Comparison of ENCODE assay signal across 9 cellular contexts in the genomic region with DNA sequence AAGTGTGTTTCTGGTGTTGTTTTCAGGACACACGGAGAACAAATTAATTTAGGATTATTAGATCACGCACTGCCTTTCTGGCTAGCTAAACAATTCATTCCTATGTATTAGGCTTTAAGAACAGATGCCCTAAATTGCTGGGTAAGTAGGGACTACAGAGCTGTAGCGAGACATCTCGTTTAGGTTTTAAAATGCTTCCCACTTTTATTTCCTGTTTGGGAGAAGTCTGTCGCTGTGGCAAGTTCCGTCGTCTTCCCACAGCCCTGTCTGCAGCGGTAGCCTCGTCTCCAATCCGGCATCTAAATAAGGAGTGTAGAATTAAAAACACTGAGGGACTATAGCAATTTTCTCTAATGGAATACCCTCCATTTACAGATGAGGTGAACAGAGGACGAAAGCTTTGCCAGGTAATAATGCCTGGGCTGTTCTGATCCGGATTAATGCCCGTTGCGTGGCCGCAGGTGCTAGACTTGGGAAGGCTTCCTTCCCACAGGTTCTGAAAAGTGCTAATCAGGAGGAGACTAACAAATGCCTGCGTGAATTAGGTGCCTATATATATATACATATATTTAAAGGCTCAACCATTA. TPM values are rescaled to one million over a fixed set of nuclear protein-coding genes. Genes with fewer than 3 reads are reported as not detected.
DNase-seq lines count a peak whose midpoint lies in the region; ATAC-seq, FAIRE-seq and TF ChIP-seq lines count a peak whose summit lies in the region.
"Had no signal": no experiment of that assay in that cellular context is flagged by ENCODE, and none has a peak within 500 bp of the region (broad histone marks: within the 10 kb centered on the region; RNA-seq: fewer than 3 reads in every experiment).

No MANE protein-coding gene starts in this region.

- H3K4me1 ChIP-seq in lower lobe of right lung (peaks cover 26% of the 10 kb centered on the region), transverse colon (peaks cover 0 to 32% (median 21%) of the 10 kb centered on the region in 4 donors)

- H3K36me3 Mint-ChIP-seq in activated naive CD4-positive, alpha-beta T cell treated with anti-CD3 and anti-CD28 coated beads, Interleukin-2, amount 50 U/mL, for 24 hours: peaks cover 3% of the 10 kb centered on the region
- H3K36me3 Mint-ChIP-seq in activated CD8-positive, alpha-beta T cell treated with anti-CD3 and anti-CD28 coated beads, Interleukin-2, amount 10 ng/mL, durations not matched to agents 7 days and 5 days (ENCODE audit: low read depth): peaks cover 2% of the 10 kb centered on the region

- TF ChIP-seq EP300 in transverse colon (IDR thresholded peaks at IDR 0.05; ENCODE audit: low read depth): no peak

- no peak for TF ChIP-seq POLR2A in transverse colon (IDR thresholded peaks at IDR 0.05)
- no peak for TF ChIP-seq POLR2A in GM12892 (IDR thresholded peaks at IDR 0.05; ENCODE audit: low read depth, low read length)

- H3K27ac Mint-ChIP-seq in activated naive CD4-positive, alpha-beta T cell treated with anti-CD3 and anti-CD28 coated beads, Interleukin-2, amount 50 U/mL, for 24 hours: no peak overlapping the region
- no peak overlapping the region for H3K27ac Mint-ChIP-seq in activated CD8-positive, alpha-beta T cell treated with anti-CD3 and anti-CD28 coated beads, Interleukin-2, amount 10 ng/mL, durations not matched to agents 7 days and 5 days

- intact Hi-C loops in lower lobe of right lung (cut with DNase I) (no loop called here), transverse colon (cut with DNase I; ENCODE audit: low total_unique reads) (loop anchor here (10.0 kb wide), 1 partner anchor 74 kb away; no protein-coding TSS in a partner anchor)

- peaks cover 7% of the 10 kb centered on the region for H3K9me3 Mint-ChIP-seq in activated naive CD4-positive, alpha-beta T cell treated with anti-CD3 and anti-CD28 coated beads, Interleukin-2, amount 50 U/mL, for 24 hours
- H3K9me3 Mint-ChIP-seq in activated CD8-positive, alpha-beta T cell treated with anti-CD3 and anti-CD28 coated beads, Interleukin-2, amount 10 ng/mL, durations not matched to agents 7 days and 5 days (ENCODE audit: insufficient read depth): no peaks in the 10 kb centered on the region

- H3K27me3 Mint-ChIP-seq in activated naive CD4-positive, alpha-beta T cell treated with anti-CD3 and anti-CD28 coated beads, Interleukin-2, amount 50 U/mL, for 24 hours: peaks cover 49% of the 10 kb centered on the region
- peaks cover 59% of the 10 kb centered on the region for H3K27me3 Mint-ChIP-seq in activated CD8-positive, alpha-beta T cell treated with anti-CD3 and anti-CD28 coated beads, Interleukin-2, amount 10 ng/mL, durations not matched to agents 7 days and 5 days (ENCODE audit: low read depth)

- peak overlapping the region; percentile 65 for H3K27ac ChIP-seq in lower lobe of right lung
- H3K27ac ChIP-seq in transverse colon: peak overlapping the region; percentile 83 to 93 (median 90)

- H3K4me3 Mint-ChIP-seq in activated naive CD4-positive, alpha-beta T cell treated with anti-CD3 and anti-CD28 coated beads, Interleukin-2, amount 50 U/mL, for 24 hours: peak overlapping the region; percentile 75
- H3K4me3 Mint-ChIP-seq in activated CD8-positive, alpha-beta T cell treated with anti-CD3 and anti-CD28 coated beads, Interleukin-2, amount 10 ng/mL, durations not matched to agents 7 days and 5 days: peak overlapping the region; percentile 79

- CTCF ChIA-PET in activated CD8-positive, alpha-beta T cell treated with anti-CD3 and anti-CD28 coated beads, Interleukin-2, amount 10 ng/mL, durations not matched to agents 7 days and 5 days (lab: Charles Lee): interaction anchor here (0.5 to 1.1 kb wide), 3 partner anchors 16 to 73 kb away, joined by 3 read pairs; no protein-coding TSS in a partner anchor

- H3K4me3 ChIP-seq in lower lobe of right lung (peak overlapping the region; percentile 85), transverse colon (peak overlapping the region; percentile 61 to 85 (median 66))

- POLR2A ChIA-PET in activated CD8-positive, alpha-beta T cell treated with anti-CD3 and anti-CD28 coated beads, Interleukin-2, amount 10 ng/mL, durations not matched to agents 7 days and 5 days (lab: Charles Lee): no interaction called here

- no peak for ATAC-seq in activated CD8-positive, alpha-beta T cell treated with anti-CD3 and anti-CD28 coated beads, Interleukin-2, amount 10 ng/mL, durations not matched to agents 7 days and 5 days
- ATAC-seq in lower lobe of right lung (no peak), HG03571 (IDR thresholded peaks at IDR 0.05; ENCODE audit: unreplicated experiment) (no peak)

- FAIRE-seq in GM12892 (lab: Jason Lieb, UNC): no peak

- in situ Hi-C loops in transverse colon (cut with MboI; ENCODE audit: low pct_ligation_motif_present in 1 of 4, low pct_unique_long_range_greater_than_20kb in 1 of 4, low sequenced_read_pairs in 3 of 4): no loop called here

- DNase-seq in activated naive CD4-positive, alpha-beta T cell treated with anti-CD3 and anti-CD28 coated beads, Interleukin-2, amount 50 U/mL, for 16 hours: no peak
- DNase-seq in activated CD8-positive, alpha-beta T cell treated with anti-CD3 and anti-CD28 coated beads, Interleukin-2, amount 10 ng/mL, durations not matched to agents 7 days and 5 days: no peak
- DNase-seq in lower lobe of right lung: no peak
- DNase-seq in transverse colon: no peak
- DNase-seq in DMS153 treated with DMSO at 0.1 percent for 48 hours (lab: John Stamatoyannopoulos, UW; ENCODE audit: unreplicated experiment): no peak
- DNase-seq in GM12892 (ENCODE audit: insufficient read length): no peak

- H3K36me3 ChIP-seq in lower lobe of right lung (no peaks in the 10 kb centered on the region), transverse colon (no peaks in the 10 kb centered on the region)

- no peaks in the 10 kb centered on the region for H3K9me3 ChIP-seq in lower lobe of right lung
- H3K9me3 ChIP-seq in transverse colon: no peaks in the 10 kb centered on the region

- TF ChIP-seq CTCF in lower lobe of right lung (IDR thresholded peaks at IDR 0.05) (no peak), transverse colon (IDR thresholded peaks at IDR 0.05) (no peak)

- H3K27me3 ChIP-seq in lower lobe of right lung (ENCODE audit: low read depth): peaks cover 29% of the 10 kb centered on the region
- H3K27me3 ChIP-seq in transverse colon: peaks cover 48% of the 10 kb centered on the region

- H3K4me1 Mint-ChIP-seq in activated naive CD4-positive, alpha-beta T cell treated with anti-CD3 and anti-CD28 coated beads, Interleukin-2, amount 50 U/mL, for 24 hours: peaks cover 13% of the 10 kb centered on the region
- peaks cover 12% of the 10 kb centered on the region for H3K4me1 Mint-ChIP-seq in activated CD8-positive, alpha-beta T cell treated with anti-CD3 and anti-CD28 coated beads, Interleukin-2, amount 10 ng/mL, durations not matched to agents 7 days and 5 days (ENCODE audit: low read depth)

- 13 to 18% methylated on average over 11 to 16 of the region's 16 CpGs for WGBS in transverse colon (ENCODE audit: low coverage in 1 of 2), 2 donors

RNA-seq across cellular contexts. Expression of a gene that starts 1.3 kb away (rescaled TPM):
- total RNA-seq in activated CD8-positive, alpha-beta T cell treated with anti-CD3 and anti-CD28 coated beads, Interleukin-2, amount 10 ng/mL, durations not matched to agents 7 days and 5 days: under 1 TPM; 0.13 to 0.24 TPM
- 5.5 TPM for total RNA-seq in lower lobe of right lung
- 10 to 100 TPM; 30.8 to 69.1 (median 38.2) TPM for total RNA-seq in transverse colon
- 0.17 TPM for polyA plus RNA-seq in GM12892 (2012; ENCODE audit: missing spikeins)
- total RNA-seq: T-helper 2 cell treated with Interferon-gamma antibody and Interleukin-4, amounts not matched to agents 100 ng/mL and 5 ng/mL, for 36 hours had no signal
